In genomic region chr6:2855061-2855519, GRCh38 we compare ENCODE assay signal across 9 cellular contexts. TPM values are rescaled to one million over a fixed set of nuclear protein-coding genes. Genes with fewer than 3 reads are reported as not detected.
DNase-seq lines count a peak whose midpoint lies in the region; ATAC-seq, FAIRE-seq and TF ChIP-seq lines count a peak whose summit lies in the region.
"Had no signal": no experiment of that assay in that cellular context is flagged by ENCODE, and none has a peak within 500 bp of the region (broad histone marks: within the 10 kb centered on the region; RNA-seq: fewer than 3 reads in every experiment).

No MANE protein-coding gene starts in this region.

- CTCF ChIA-PET in CD8-positive, alpha-beta memory T cell (lab: Charles Lee), result interaction anchor here (1.0 to 2.1 kb wide), 10 partner anchors 8 to 82 kb away, joined by 3 to 9 read pairs (median 4); no protein-coding TSS in a partner anchor

- H3K4me3 Mint-ChIP-seq in CD8-positive, alpha-beta memory T cell, result peak overlapping the region; percentile 76 to 92 (median 90)

- peaks cover 0 to 1% of the 10 kb centered on the region in 2 donors for H3K27me3 Mint-ChIP-seq in CD8-positive, alpha-beta memory T cell

- POLR2A ChIA-PET in CD8-positive, alpha-beta memory T cell (lab: Charles Lee), result interaction anchor here (1.1 to 1.5 kb wide), 3 partner anchors 21 to 46 kb away, joined by 3 to 5 read pairs (median 3); no protein-coding TSS in a partner anchor

- WGBS in prostate gland, result 70% methylated on average over 13 of the region's 13 CpGs
- 84 to 90% methylated on average over 13 of the region's 13 CpGs for whole genome bisulfite sequencing in pancreas, 2 donors

- no peaks in the 10 kb centered on the region for H3K27me3 ChIP-seq in CD8-positive, alpha-beta memory T cell (ENCODE audit: insufficient read depth, low read length, poor library complexity, severe bottlenecking)
- no peaks in the 10 kb centered on the region for H3K27me3 ChIP-seq in prostate gland (replicated peaks; ENCODE audit: insufficient read depth)
- no peaks in the 10 kb centered on the region for H3K27me3 ChIP-seq in pancreas
- no peaks in the 10 kb centered on the region for H3K27me3 ChIP-seq in WERI-Rb-1 (ENCODE audit: insufficient read depth, low read depth, severe bottlenecking)

- DNase-seq in CD8-positive, alpha-beta memory T cell, result peak in 1 of 5 donors; percentile 39
- peak; percentile 52 for DNase-seq in UCSD-AML1 (lab: John Stamatoyannopoulos, UW; ENCODE audit: unreplicated experiment)
- peak; percentile 57 for DNase-seq in fibroblast of villous mesenchyme (ENCODE audit: low read depth)
- DNase-seq in prostate gland (ENCODE audit: low spot score), result no peak
- DNase-seq in pancreas, result no peak
- no peak for DNase-seq in SW 1271 (lab: John Stamatoyannopoulos, UW)
- no peak for DNase-seq in WERI-Rb-1

- H3K9me3 Mint-ChIP-seq in CD8-positive, alpha-beta memory T cell, result no peaks in the 10 kb centered on the region

- no peaks in the 10 kb centered on the region for H3K36me3 ChIP-seq in CD8-positive, alpha-beta memory T cell (ENCODE audit: insufficient read depth, low read length)
- H3K36me3 ChIP-seq in prostate gland (no peaks in the 10 kb centered on the region), pancreas (no peaks in the 10 kb centered on the region), WERI-Rb-1 (no peaks in the 10 kb centered on the region)

- intact Hi-C loops in prostate gland (cut with DNase I) (no loop called here), pancreas (cut with DNase I) (no loop called here)

- TF ChIP-seq CTCF in fibroblast of villous mesenchyme (IDR thresholded peaks at IDR 0.05; ENCODE audit: insufficient read depth, low read depth, low read length) (no peak), prostate gland (IDR thresholded peaks at IDR 0.05) (no peak), pancreas (IDR thresholded peaks at IDR 0.05) (no peak), WERI-Rb-1 (IDR thresholded peaks at IDR 0.05; ENCODE audit: low read depth, low read length) (no peak)

- H3K4me3 ChIP-seq in CD8-positive, alpha-beta memory T cell (ENCODE audit: low read length), result peak overlapping the region; percentile 52
- H3K4me3 ChIP-seq in fibroblast of villous mesenchyme (ENCODE audit: low read depth, low read length), result no peak overlapping the region
- no peak overlapping the region for H3K4me3 ChIP-seq in prostate gland
- H3K4me3 ChIP-seq in pancreas, result no peak overlapping the region
- H3K4me3 ChIP-seq in WERI-Rb-1 (ENCODE audit: low read depth, low read length), result no peak overlapping the region

- H3K36me3 Mint-ChIP-seq in CD8-positive, alpha-beta memory T cell, result peaks cover 0 to 1% (median 0%) of the 10 kb centered on the region in 3 donors

- TF ChIP-seq POLR2A in prostate gland (IDR thresholded peaks at IDR 0.05), result no peak

- H3K27ac ChIP-seq in CD8-positive, alpha-beta memory T cell (ENCODE audit: low read depth, low read length), result peak overlapping the region; percentile 85
- H3K27ac ChIP-seq in prostate gland (peak overlapping the region; percentile 7 to 57), pancreas (peak overlapping the region in 2 of 4 donors; percentile 82 to 83), WERI-Rb-1 (no peak overlapping the region)

- peak overlapping the region; percentile 91 to 100 (median 98) for H3K27ac Mint-ChIP-seq in CD8-positive, alpha-beta memory T cell

- H3K4me1 ChIP-seq in CD8-positive, alpha-beta memory T cell (ENCODE audit: insufficient read depth, low read length), result peaks cover 71% of the 10 kb centered on the region
- H3K4me1 ChIP-seq in prostate gland (replicated peaks) (no peaks in the 10 kb centered on the region), pancreas (peaks cover 5 to 23% (median 13%) of the 10 kb centered on the region in 3 donors)

- FAIRE-seq in pancreas (lab: Jason Lieb, UNC), result no peak
- FAIRE-seq: islet of Langerhans had no signal

- ATAC-seq in pancreas (no peak), HG02642 (IDR thresholded peaks at IDR 0.05; ENCODE audit: poor library complexity, unreplicated experiment) (no peak)

- H3K4me1 Mint-ChIP-seq in CD8-positive, alpha-beta memory T cell, result peaks cover 63 to 77% (median 64%) of the 10 kb centered on the region in 3 donors

- H3K9me3 ChIP-seq in CD8-positive, alpha-beta memory T cell (ENCODE audit: low read length), result no peaks in the 10 kb centered on the region
- H3K9me3 ChIP-seq in prostate gland, result no peaks in the 10 kb centered on the region
- no peaks in the 10 kb centered on the region for H3K9me3 ChIP-seq in pancreas
- H3K9me3 ChIP-seq in WERI-Rb-1 (ENCODE audit: severe bottlenecking), result no peaks in the 10 kb centered on the region

RNA-seq across cellular contexts. Expression of gene SERPINB1, which starts 13.4 kb away (rescaled TPM):
- 10 to 100 TPM; 40.4 to 42.4 TPM for total RNA-seq in CD8-positive, alpha-beta memory T cell
- polyA plus RNA-seq in CD8-positive, alpha-beta memory T cell, result 103 TPM
- total RNA-seq in fibroblast of villous mesenchyme, result 25.9 and 32.2 TPM in 2 replicates
- total RNA-seq in prostate gland, result 10 to 100 TPM; 27.5 to 31.1 TPM
- total RNA-seq in pancreas, result 100 to 1,000 TPM in 5 of 6 donors, 10 to 100 TPM in 1; 94.1 to 285 (median 190) TPM
- polyA plus RNA-seq in pancreas, result 10 to 100 TPM; 68.1 to 75.8 TPM

RNA-seq across cellular contexts. Expression of gene SERPINB9, which starts 48.0 kb away (rescaled TPM):
- total RNA-seq in CD8-positive, alpha-beta memory T cell, result 10 to 100 TPM; 63.5 to 65.1 TPM
- 42.3 TPM for polyA plus RNA-seq in CD8-positive, alpha-beta memory T cell
- total RNA-seq in fibroblast of villous mesenchyme (15.1 and 17.3 TPM in 2 replicates), prostate gland (10 to 100 TPM in 1 of 2 donors, 1 to 10 TPM in 1; 3.3 to 50.3 TPM), pancreas (1 to 10 TPM in 4 of 6 donors, under 1 TPM in 2; 0.65 to 4.8 (median 1.4) TPM)
- 1 to 10 TPM; 1.2 to 1.4 TPM for polyA plus RNA-seq in pancreas

Comparison
In these comparisons a context has a peak if more than half of its experiments do, and no peak if none do; other contexts are left out.
1. DNase-seq: peak in UCSD-AML1 (single experiment) and fibroblast of villous mesenchyme (single experiment); none in prostate gland (single experiment), pancreas (0 of 6), SW 1271 (0 of 2) and WERI-Rb-1 (single experiment).